ENCODE assay signal across 17 cellular contexts in the genomic region with DNA sequence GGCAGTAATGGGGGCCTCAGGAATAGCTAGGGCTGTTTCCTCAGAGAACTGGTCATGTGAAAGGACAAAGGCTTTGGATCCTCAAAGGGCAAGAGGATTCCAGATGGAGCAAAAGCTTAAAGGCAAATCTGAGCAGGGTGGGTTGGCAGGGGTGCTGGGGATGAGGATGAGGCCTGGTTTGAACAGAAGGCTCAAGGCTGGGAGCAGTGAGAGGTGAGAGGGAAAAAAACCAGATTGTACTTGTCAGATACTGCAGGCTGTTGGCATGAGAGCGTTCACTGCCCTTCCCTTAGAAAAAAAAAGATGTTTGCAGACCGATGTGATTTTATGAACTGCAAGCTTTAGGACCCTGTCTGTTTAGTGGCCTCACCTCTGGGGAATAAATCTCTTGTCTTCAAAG.
"Had no signal": no experiment of that assay in that cellular context is flagged by ENCODE, and none has a peak within 500 bp of the region (broad histone marks: within the 10 kb centered on the region; RNA-seq: fewer than 3 reads in every experiment).

No MANE protein-coding gene starts in this region.

- H3K27ac ChIP-seq: brain microvascular endothelial cell, skin epidermis, tibial nerve had no signal

- ATAC-seq: activated CD8-positive, alpha-beta T cell treated with anti-CD3 and anti-CD28 coated beads, Interleukin-2, amount 10 ng/mL, durations not matched to agents 7 days and 5 days; activated T-cell treated with anti-CD3 and anti-CD28 coated beads, Interleukin-2, amount 50 U/mL, for 72 hours had no signal

- H3K4me3 ChIP-seq: skin epidermis, tibial nerve had no signal

- H3K36me3 Mint-ChIP-seq: activated naive CD8-positive, alpha-beta T cell treated with anti-CD3 and anti-CD28 coated beads for 36 hours; WTC11 had no signal

- H3K36me3 ChIP-seq: brain microvascular endothelial cell, tibial nerve had no signal

- H3K9me3 Mint-ChIP-seq: activated naive CD8-positive, alpha-beta T cell treated with anti-CD3 and anti-CD28 coated beads for 36 hours; activated T-cell treated with anti-CD3 and anti-CD28 coated beads, Interleukin-2, amount 50 U/mL, for 72 hours; WTC11 had no signal

- H3K27me3 ChIP-seq: brain microvascular endothelial cell had no signal

- H3K4me1 Mint-ChIP-seq: activated naive CD8-positive, alpha-beta T cell treated with anti-CD3 and anti-CD28 coated beads for 36 hours had no signal

- H3K4me3 Mint-ChIP-seq: activated CD8-positive, alpha-beta T cell treated with anti-CD3 and anti-CD28 coated beads, Interleukin-2, amount 10 ng/mL, durations not matched to agents 7 days and 5 days; activated naive CD8-positive, alpha-beta T cell treated with anti-CD3 and anti-CD28 coated beads for 36 hours; activated T-cell treated with anti-CD3 and anti-CD28 coated beads, Interleukin-2, amount 50 U/mL, for 72 hours; WTC11 had no signal

- DNase-seq: activated CD4-positive, alpha-beta T cell treated with anti-CD3 and anti-CD28 coated beads for 48 hours; activated CD8-positive, alpha-beta memory T cell treated with anti-CD3 and anti-CD28 coated beads, Interleukin-2, amount 50 U/mL, for 4 hours; activated CD8-positive, alpha-beta T cell treated with anti-CD3 and anti-CD28 coated beads, Interleukin-2, amount 10 ng/mL, durations not matched to agents 7 days and 5 days; activated gamma-delta T cell; activated naive CD8-positive, alpha-beta T cell treated with anti-CD3 and anti-CD28 coated beads for 36 hours; activated T-cell treated with anti-CD3 and anti-CD28 coated beads, Interleukin-2, amount 50 U/mL, for 72 hours; amygdala; brain microvascular endothelial cell; effector CD8-positive, alpha-beta T cell; kidney glomerular epithelial cell; midbrain; posterior cingulate gyrus; stimulated activated CD4-positive, alpha-beta T cell treated with anti-CD3 and anti-CD28 coated beads, Interleukin-4, amount 100 ng/mL, for 24 hours; stimulated activated naive CD4-positive, alpha-beta T cell had no signal

- H3K27ac Mint-ChIP-seq: activated CD8-positive, alpha-beta T cell treated with anti-CD3 and anti-CD28 coated beads, Interleukin-2, amount 10 ng/mL, durations not matched to agents 7 days and 5 days; activated naive CD8-positive, alpha-beta T cell treated with anti-CD3 and anti-CD28 coated beads for 36 hours; activated T-cell treated with anti-CD3 and anti-CD28 coated beads, Interleukin-2, amount 50 U/mL, for 72 hours; WTC11 had no signal

- H3K27me3 Mint-ChIP-seq: activated naive CD8-positive, alpha-beta T cell treated with anti-CD3 and anti-CD28 coated beads for 36 hours had no signal

- H3K4me1 ChIP-seq: tibial nerve had no signal

- H3K9me3 ChIP-seq: tibial nerve had no signal
